ENCODE assay signal across 27 cellular contexts in the genomic region with DNA sequence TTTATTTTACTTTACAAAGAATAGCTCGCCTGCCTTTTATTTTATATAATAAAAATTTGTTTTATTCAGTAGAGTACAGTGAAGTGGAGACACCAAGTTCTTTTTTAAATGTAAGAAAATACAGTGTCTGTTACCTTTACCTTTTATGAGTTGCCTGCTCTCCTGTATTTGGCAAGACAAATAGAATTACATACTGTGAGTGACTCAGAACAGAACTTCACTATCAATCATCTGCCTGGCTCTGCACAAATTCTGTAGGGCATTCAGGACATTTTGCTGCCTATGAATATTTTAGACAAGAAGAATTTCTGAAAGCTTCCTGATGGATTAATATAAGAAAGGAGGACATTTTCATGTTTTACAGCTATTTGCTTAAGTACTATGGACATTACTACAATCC.
"Had no signal": no experiment of that assay in that cellular context is flagged by ENCODE, and none has a peak within 500 bp of the region (broad histone marks: within the 10 kb centered on the region; RNA-seq: fewer than 3 reads in every experiment).

No MANE protein-coding gene starts in this region.

- H3K9me3 ChIP-seq: gastrocnemius medialis, heart left ventricle, left lung, psoas muscle, stomach, testis, tibial nerve, upper lobe of right lung, uterus had no signal

- FAIRE-seq: endometrium had no signal

- H3K79me2 ChIP-seq: hepatocyte had no signal

- H3K27me3 ChIP-seq: gastrocnemius medialis, heart left ventricle, hepatocyte, left lung, sigmoid colon, stomach, testis, tibial nerve, upper lobe of right lung, uterus had no signal

- DNase-seq: cortex of kidney; effector memory CD8-positive, alpha-beta T cell; foreskin fibroblast; gastrocnemius medialis; heart left ventricle; left cardiac atrium; left lung; mesendoderm; midbrain; naive thymus-derived CD8-positive, alpha-beta T cell; nephron progenitor cell; nucleus accumbens; posterior cingulate gyrus; psoas muscle; right cardiac atrium; sigmoid colon; stimulated activated CD4-positive, alpha-beta T cell treated with anti-CD3 and anti-CD28 coated beads, Interleukin-2, amount 100 ng/mL, for 24 hours; stimulated activated CD4-positive, alpha-beta T cell treated with anti-CD3 and anti-CD28 coated beads, Interleukin-4, amount 100 ng/mL, for 24 hours; stimulated activated naive CD4-positive, alpha-beta T cell treated with Interleukin-2 at 50 U/mL for 16 hours; stomach; testis; upper lobe of right lung; uterus had no signal

- H3K36me3 ChIP-seq: gastrocnemius medialis, heart left ventricle, left lung, sigmoid colon, stomach, tibial nerve, upper lobe of right lung, uterus had no signal

- ATAC-seq: effector memory CD8-positive, alpha-beta T cell; gastrocnemius medialis; heart left ventricle; left cardiac atrium; left lung; naive thymus-derived CD8-positive, alpha-beta T cell; psoas muscle; right cardiac atrium; stimulated activated effector memory CD8-positive, alpha-beta T cell treated with anti-CD3 and anti-CD28 coated beads, Interleukin-12 subunit alpha, Interleukin-12 subunit beta, amount 100 ng/mL, for 72 hours; upper lobe of right lung had no signal

- H3K4me1 ChIP-seq: gastrocnemius medialis, heart left ventricle, left lung, psoas muscle, sigmoid colon, stomach, testis, tibial nerve, upper lobe of right lung, uterus had no signal

- H3K4me3 ChIP-seq: gastrocnemius medialis, heart left ventricle, hepatocyte, left lung, psoas muscle, sigmoid colon, stomach, testis, tibial nerve, upper lobe of right lung, uterus had no signal

- H2AFZ ChIP-seq: hepatocyte had no signal

- H3K4me2 ChIP-seq: hepatocyte had no signal

- H3K27ac ChIP-seq: gastrocnemius medialis, heart left ventricle, hepatocyte, left lung, psoas muscle, sigmoid colon, stomach, testis, tibial nerve, upper lobe of right lung, uterus had no signal
